1 cellular context compared by ENCODE assay signal in genomic region chr17:75904749-75905521, GRCh38.
TF ChIP-seq lines count a peak whose summit lies in the region.

MRPL38 (minus strand) TSS chr17:75904884; CDS start chr17:75904875, 9 bp downstream.

TF ChIP-seq in K562, 482 proteins besides CTCF, POLR2A, EP300 and RAD21 (continued from another document and continues in another):
- TF ChIP-seq, protein P1, sequence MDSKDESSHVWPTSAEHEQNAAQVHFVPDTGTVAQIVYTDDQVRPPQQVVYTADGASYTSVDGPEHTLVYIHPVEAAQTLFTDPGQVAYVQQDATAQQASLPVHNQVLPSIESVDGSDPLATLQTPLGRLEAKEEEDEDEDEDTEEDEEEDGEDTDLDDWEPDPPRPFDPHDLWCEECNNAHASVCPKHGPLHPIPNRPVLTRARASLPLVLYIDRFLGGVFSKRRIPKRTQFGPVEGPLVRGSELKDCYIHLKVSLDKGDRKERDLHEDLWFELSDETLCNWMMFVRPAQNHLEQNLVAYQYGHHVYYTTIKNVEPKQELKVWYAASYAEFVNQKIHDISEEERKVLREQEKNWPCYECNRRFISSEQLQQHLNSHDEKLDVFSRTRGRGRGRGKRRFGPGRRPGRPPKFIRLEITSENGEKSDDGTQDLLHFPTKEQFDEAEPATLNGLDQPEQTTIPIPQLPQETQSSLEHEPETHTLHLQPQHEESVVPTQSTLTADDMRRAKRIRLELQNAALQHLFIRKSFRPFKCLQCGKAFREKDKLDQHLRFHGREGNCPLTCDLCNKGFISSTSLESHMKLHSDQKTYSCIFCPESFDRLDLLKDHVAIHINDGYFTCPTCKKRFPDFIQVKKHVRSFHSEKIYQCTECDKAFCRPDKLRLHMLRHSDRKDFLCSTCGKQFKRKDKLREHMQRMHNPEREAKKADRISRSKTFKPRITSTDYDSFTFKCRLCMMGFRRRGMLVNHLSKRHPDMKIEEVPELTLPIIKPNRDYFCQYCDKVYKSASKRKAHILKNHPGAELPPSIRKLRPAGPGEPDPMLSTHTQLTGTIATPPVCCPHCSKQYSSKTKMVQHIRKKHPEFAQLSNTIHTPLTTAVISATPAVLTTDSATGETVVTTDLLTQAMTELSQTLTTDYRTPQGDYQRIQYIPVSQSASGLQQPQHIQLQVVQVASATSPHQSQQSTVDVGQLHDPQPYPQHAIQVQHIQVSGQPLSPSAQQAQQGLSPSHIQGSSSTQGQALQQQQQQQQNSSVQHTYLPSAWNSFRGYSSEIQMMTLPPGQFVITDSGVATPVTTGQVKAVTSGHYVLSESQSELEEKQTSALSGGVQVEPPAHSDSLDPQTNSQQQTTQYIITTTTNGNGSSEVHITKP (IDR thresholded peaks at IDR 0.05; ENCODE audit: partially characterized antibody): peak; percentile 17
- no peak for TF ChIP-seq NCOA2 (IDR thresholded peaks at IDR 0.05; ENCODE audit: partially characterized antibody in 2 of 2)
- peak; percentile 39; the same call in 1 of the 2 replicates for TF ChIP-seq POLR2AphosphoS5 (IDR thresholded peaks at IDR 0.05; ENCODE audit: control insufficient read depth, insufficient read depth, low read depth, low read length)
- TF ChIP-seq MTF1 (CRISPR knock-in tag; IDR thresholded peaks at IDR 0.05; ENCODE audit: borderline replicate concordance): no peak
- no peak for TF ChIP-seq CBX1 (IDR thresholded peaks at IDR 0.05; ENCODE audit: low read depth)
- TF ChIP-seq, protein P2, sequence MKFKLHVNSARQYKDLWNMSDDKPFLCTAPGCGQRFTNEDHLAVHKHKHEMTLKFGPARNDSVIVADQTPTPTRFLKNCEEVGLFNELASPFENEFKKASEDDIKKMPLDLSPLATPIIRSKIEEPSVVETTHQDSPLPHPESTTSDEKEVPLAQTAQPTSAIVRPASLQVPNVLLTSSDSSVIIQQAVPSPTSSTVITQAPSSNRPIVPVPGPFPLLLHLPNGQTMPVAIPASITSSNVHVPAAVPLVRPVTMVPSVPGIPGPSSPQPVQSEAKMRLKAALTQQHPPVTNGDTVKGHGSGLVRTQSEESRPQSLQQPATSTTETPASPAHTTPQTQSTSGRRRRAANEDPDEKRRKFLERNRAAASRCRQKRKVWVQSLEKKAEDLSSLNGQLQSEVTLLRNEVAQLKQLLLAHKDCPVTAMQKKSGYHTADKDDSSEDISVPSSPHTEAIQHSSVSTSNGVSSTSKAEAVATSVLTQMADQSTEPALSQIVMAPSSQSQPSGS (CRISPR knock-in tag; IDR thresholded peaks at IDR 0.05): no peak
- no peak for TF ChIP-seq ZNF146 (CRISPR knock-in tag; IDR thresholded peaks at IDR 0.05; ENCODE audit: unreplicated experiment)
- TF ChIP-seq, protein P3, sequence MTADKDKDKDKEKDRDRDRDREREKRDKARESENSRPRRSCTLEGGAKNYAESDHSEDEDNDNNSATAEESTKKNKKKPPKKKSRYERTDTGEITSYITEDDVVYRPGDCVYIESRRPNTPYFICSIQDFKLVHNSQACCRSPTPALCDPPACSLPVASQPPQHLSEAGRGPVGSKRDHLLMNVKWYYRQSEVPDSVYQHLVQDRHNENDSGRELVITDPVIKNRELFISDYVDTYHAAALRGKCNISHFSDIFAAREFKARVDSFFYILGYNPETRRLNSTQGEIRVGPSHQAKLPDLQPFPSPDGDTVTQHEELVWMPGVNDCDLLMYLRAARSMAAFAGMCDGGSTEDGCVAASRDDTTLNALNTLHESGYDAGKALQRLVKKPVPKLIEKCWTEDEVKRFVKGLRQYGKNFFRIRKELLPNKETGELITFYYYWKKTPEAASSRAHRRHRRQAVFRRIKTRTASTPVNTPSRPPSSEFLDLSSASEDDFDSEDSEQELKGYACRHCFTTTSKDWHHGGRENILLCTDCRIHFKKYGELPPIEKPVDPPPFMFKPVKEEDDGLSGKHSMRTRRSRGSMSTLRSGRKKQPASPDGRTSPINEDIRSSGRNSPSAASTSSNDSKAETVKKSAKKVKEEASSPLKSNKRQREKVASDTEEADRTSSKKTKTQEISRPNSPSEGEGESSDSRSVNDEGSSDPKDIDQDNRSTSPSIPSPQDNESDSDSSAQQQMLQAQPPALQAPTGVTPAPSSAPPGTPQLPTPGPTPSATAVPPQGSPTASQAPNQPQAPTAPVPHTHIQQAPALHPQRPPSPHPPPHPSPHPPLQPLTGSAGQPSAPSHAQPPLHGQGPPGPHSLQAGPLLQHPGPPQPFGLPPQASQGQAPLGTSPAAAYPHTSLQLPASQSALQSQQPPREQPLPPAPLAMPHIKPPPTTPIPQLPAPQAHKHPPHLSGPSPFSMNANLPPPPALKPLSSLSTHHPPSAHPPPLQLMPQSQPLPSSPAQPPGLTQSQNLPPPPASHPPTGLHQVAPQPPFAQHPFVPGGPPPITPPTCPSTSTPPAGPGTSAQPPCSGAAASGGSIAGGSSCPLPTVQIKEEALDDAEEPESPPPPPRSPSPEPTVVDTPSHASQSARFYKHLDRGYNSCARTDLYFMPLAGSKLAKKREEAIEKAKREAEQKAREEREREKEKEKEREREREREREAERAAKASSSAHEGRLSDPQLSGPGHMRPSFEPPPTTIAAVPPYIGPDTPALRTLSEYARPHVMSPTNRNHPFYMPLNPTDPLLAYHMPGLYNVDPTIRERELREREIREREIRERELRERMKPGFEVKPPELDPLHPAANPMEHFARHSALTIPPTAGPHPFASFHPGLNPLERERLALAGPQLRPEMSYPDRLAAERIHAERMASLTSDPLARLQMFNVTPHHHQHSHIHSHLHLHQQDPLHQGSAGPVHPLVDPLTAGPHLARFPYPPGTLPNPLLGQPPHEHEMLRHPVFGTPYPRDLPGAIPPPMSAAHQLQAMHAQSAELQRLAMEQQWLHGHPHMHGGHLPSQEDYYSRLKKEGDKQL (CRISPR knock-in tag; IDR thresholded peaks at IDR 0.05; ENCODE audit: borderline replicate concordance): no peak
- TF ChIP-seq TBL1XR1 (IDR thresholded peaks at IDR 0.05; ENCODE audit: low read length in 2 of 2): peak in 1 of 2 experiments; percentile 57; a peak in 1 of 4 replicates
- no peak for TF ChIP-seq ZNF77 (CRISPR knock-in tag; IDR thresholded peaks at IDR 0.05)
- TF ChIP-seq E2F3 (CRISPR knock-in tag; IDR thresholded peaks at IDR 0.05): 0 out of 2 replicates have a peak, but pooled peaks have one; percentile 49
- TF ChIP-seq CEBPG (CRISPR knock-in tag; IDR thresholded peaks at IDR 0.05): no peak
- TF ChIP-seq CEBPG (tag; conservative IDR thresholded peaks at IDR 0.05 in 1 of 2, IDR thresholded peaks at IDR 0.05 in 1 of 2): no peak
- peak; percentile 10 for TF ChIP-seq ZFP36 (IDR thresholded peaks at IDR 0.05; ENCODE audit: low read depth, low read length, partially characterized antibody)
- TF ChIP-seq CC2D1A (IDR thresholded peaks at IDR 0.05): peak; percentile 90
- no peak for TF ChIP-seq HMBOX1 (IDR thresholded peaks at IDR 0.05)
- no peak for TF ChIP-seq WHSC1 (IDR thresholded peaks at IDR 0.05; ENCODE audit: low read length)
- TF ChIP-seq HMG20A (CRISPR knock-in tag; conservative IDR thresholded peaks at IDR 0.05): no peak
- TF ChIP-seq HCFC1 (IDR thresholded peaks at IDR 0.05; ENCODE audit: low read depth, low read length): peak; percentile 70
- no peak for TF ChIP-seq NR1H2 (CRISPR knock-in tag; IDR thresholded peaks at IDR 0.05)
- no peak; the same call in 1 of the 2 replicates for TF ChIP-seq ARID1B (IDR thresholded peaks at IDR 0.05)
- TF ChIP-seq ZNF324 (CRISPR knock-in tag; IDR thresholded peaks at IDR 0.05): no peak
- TF ChIP-seq, protein P4, sequence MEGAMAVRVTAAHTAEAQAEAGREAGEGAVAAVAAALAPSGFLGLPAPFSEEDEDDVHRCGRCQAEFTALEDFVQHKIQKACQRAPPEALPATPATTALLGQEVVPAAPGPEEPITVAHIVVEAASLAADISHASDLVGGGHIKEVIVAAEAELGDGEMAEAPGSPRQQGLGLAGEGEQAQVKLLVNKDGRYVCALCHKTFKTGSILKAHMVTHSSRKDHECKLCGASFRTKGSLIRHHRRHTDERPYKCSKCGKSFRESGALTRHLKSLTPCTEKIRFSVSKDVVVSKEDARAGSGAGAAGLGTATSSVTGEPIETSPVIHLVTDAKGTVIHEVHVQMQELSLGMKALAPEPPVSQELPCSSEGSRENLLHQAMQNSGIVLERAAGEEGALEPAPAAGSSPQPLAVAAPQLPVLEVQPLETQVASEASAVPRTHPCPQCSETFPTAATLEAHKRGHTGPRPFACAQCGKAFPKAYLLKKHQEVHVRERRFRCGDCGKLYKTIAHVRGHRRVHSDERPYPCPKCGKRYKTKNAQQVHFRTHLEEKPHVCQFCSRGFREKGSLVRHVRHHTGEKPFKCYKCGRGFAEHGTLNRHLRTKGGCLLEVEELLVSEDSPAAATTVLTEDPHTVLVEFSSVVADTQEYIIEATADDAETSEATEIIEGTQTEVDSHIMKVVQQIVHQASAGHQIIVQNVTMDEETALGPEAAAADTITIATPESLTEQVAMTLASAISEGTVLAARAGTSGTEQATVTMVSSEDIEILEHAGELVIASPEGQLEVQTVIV (CRISPR knock-in tag; IDR thresholded peaks at IDR 0.05; ENCODE audit: borderline replicate concordance): no peak
- TF ChIP-seq ZBTB9 (CRISPR knock-in tag; IDR thresholded peaks at IDR 0.05): peak; percentile 88
- TF ChIP-seq ZEB2 (IDR thresholded peaks at IDR 0.05): peak; percentile 83
- TF ChIP-seq TFAM (CRISPR knock-in tag; conservative IDR thresholded peaks at IDR 0.05): no peak
- TF ChIP-seq HDAC1 (IDR thresholded peaks at IDR 0.05): peak in 1 of 2 experiments; percentile 58; a peak in 1 of 4 replicates
- TF ChIP-seq HLTF (IDR thresholded peaks at IDR 0.05): peak; percentile 67; the same call in 1 of the 2 replicates
- peak; percentile 69 for TF ChIP-seq ZBTB17 (CRISPR knock-in tag; IDR thresholded peaks at IDR 0.05)
- peak; percentile 48; the same call in 1 of the 2 replicates for TF ChIP-seq RNF2 (IDR thresholded peaks at IDR 0.05)
- peak; percentile 97 for TF ChIP-seq ZFX (CRISPR knock-in tag; IDR thresholded peaks at IDR 0.05)
- no peak for TF ChIP-seq XRCC3 (IDR thresholded peaks at IDR 0.05)
- TF ChIP-seq HDAC3 (IDR thresholded peaks at IDR 0.05; ENCODE audit: borderline replicate concordance, partially characterized antibody): no peak
- TF ChIP-seq ZNF282 (CRISPR knock-in tag; IDR thresholded peaks at IDR 0.05): peak; percentile 68; the same call in 1 of the 2 replicates
- TF ChIP-seq FIP1L1 (IDR thresholded peaks at IDR 0.05; ENCODE audit: low read depth, low read length, poor library complexity, severe bottlenecking): no peak
- TF ChIP-seq PCBP2 (IDR thresholded peaks at IDR 0.05; ENCODE audit: low read depth, low read length, poor library complexity, severe bottlenecking): no peak
- TF ChIP-seq ELF4 (CRISPR knock-in tag; IDR thresholded peaks at IDR 0.05): peak; percentile 40; the same call in 1 of the 2 replicates
- TF ChIP-seq ESRRA (IDR thresholded peaks at IDR 0.05; ENCODE audit: borderline replicate concordance, low read depth): peak; percentile 79; the same call in 1 of the 2 replicates
- peak; percentile 94 for TF ChIP-seq GABPB1 (CRISPR knock-in tag; IDR thresholded peaks at IDR 0.05)
- peak; percentile 82 for TF ChIP-seq RBBP5 (IDR thresholded peaks at IDR 0.05; ENCODE audit: borderline replicate concordance, insufficient read depth, low read length, poor library complexity, severe bottlenecking)
- TF ChIP-seq ZBTB7A (IDR thresholded peaks at IDR 0.05; ENCODE audit: borderline replicate concordance, control insufficient read depth, low read depth, low read length): peak; percentile 70; the same call in 1 of the 2 replicates
- peak; percentile 55 for TF ChIP-seq U2AF1 (optimal IDR thresholded peaks at IDR 0.05; ENCODE audit: low read depth, low read length)
- TF ChIP-seq ZNF778 (CRISPR knock-in tag; IDR thresholded peaks at IDR 0.05): no peak
- no peak for TF ChIP-seq FOXP1 (CRISPR knock-in tag; IDR thresholded peaks at IDR 0.05)
- TF ChIP-seq RCOR1 (IDR thresholded peaks at IDR 0.05; ENCODE audit: borderline replicate concordance in 1 of 2, low read depth in 2 of 2, low read length in 2 of 2): peak in 1 of 2 experiments; percentile 79; a peak in 2 of 4 replicates
- TF ChIP-seq, protein P5, sequence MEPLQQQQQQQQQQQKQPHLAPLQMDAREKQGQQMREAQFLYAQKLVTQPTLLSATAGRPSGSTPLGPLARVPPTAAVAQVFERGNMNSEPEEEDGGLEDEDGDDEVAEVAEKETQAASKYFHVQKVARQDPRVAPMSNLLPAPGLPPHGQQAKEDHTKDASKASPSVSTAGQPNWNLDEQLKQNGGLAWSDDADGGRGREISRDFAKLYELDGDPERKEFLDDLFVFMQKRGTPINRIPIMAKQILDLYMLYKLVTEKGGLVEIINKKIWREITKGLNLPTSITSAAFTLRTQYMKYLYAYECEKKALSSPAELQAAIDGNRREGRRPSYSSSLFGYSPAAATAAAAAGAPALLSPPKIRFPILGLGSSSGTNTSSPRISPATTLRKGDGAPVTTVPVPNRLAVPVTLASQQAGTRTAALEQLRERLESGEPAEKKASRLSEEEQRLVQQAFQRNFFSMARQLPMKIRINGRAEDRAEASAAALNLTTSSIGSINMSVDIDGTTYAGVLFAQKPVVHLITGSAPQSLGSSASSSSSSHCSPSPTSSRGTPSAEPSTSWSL (CRISPR knock-in tag; IDR thresholded peaks at IDR 0.05; ENCODE audit: borderline replicate concordance): no peak
- no peak for TF ChIP-seq NR4A1 (CRISPR knock-in tag; IDR thresholded peaks at IDR 0.05)
- peak; percentile 63; the same call in 1 of the 2 replicates for TF ChIP-seq NR4A1 (tag; IDR thresholded peaks at IDR 0.05)
- TF ChIP-seq HDAC6 (IDR thresholded peaks at IDR 0.05; ENCODE audit: low read depth, low read length): no peak
- no peak for TF ChIP-seq FOXJ3 (CRISPR knock-in tag; IDR thresholded peaks at IDR 0.05)
- TF ChIP-seq, protein P6, sequence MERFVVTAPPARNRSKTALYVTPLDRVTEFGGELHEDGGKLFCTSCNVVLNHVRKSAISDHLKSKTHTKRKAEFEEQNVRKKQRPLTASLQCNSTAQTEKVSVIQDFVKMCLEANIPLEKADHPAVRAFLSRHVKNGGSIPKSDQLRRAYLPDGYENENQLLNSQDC (CRISPR knock-in tag; IDR thresholded peaks at IDR 0.05): no peak
- no peak for TF ChIP-seq HNRNPH1 (optimal IDR thresholded peaks at IDR 0.05; ENCODE audit: low read depth, low read length)
- no peak for TF ChIP-seq ZNF75A (CRISPR knock-in tag; IDR thresholded peaks at IDR 0.05)
- TF ChIP-seq, protein P7, sequence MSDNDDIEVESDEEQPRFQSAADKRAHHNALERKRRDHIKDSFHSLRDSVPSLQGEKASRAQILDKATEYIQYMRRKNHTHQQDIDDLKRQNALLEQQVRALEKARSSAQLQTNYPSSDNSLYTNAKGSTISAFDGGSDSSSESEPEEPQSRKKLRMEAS (CRISPR knock-in tag; IDR thresholded peaks at IDR 0.05): peak; percentile 86
